ENCODE assay signal across 8 cellular contexts in the genomic region with DNA sequence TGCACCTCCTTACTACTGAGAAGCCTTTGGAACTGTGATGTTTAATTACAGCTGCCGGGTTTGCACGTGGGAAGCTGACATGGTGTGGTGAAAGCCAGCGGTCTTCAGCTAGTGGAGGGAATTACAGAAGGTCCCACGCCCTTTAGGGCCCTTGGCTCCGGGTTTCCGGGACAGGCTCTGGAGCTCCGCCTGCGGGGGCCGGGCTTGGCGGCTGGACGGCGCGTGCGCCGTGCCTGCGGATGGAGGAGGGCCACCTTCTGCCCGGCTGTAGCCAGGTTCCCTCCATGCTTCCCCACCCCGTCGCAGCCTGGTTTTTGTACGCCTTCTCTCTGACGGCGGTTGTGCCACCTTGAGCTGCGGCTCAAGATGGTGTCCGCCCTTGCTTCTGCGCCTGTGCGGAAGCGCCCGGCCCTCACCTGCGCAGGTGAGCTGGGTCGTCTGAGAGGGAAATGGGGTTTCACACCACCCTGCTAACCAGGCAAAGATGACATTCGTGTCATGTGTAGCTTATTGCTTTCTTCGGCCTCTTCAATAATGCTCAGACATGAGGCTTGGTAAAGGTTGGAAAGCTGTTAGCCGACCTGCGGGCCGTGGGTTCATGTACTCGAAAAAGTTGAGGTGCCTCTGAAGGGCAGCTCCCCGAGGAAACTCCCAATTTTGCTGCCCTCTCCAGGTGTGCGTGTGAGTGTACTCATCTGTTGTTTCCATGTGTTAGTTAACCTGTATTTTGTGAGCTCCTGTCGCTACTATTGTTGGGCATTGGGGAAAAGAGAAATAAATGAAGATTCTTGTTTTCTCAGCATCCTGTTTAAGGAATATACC. TPM values are rescaled to one million over a fixed set of nuclear protein-coding genes. Genes with fewer than 3 reads are reported as not detected.
A peak's percentile ranks its signal among the peaks of the same experiment; 100 is the strongest.
DNase-seq lines count a peak whose midpoint lies in the region; FAIRE-seq and TF ChIP-seq lines count a peak whose summit lies in the region.

No MANE protein-coding gene starts in this region.

- H3K14ac ChIP-seq in H1 (ENCODE audit: insufficient read length): no peak overlapping the region

- no peak overlapping the region for H2AK5ac ChIP-seq in H1 (ENCODE audit: low read depth, low read length)

- H2BK120ac ChIP-seq in H1 (replicated peaks; ENCODE audit: low read depth, low read length): no peak overlapping the region

- no peak overlapping the region for H2BK12ac ChIP-seq in H1 (ENCODE audit: low read depth, low read length)

- peak overlapping the region in 1 of 2 experiments; percentile 6; a peak in 1 of 4 replicates for H3K4me2 ChIP-seq in H1 (ENCODE audit: insufficient read depth in 1 of 2, low read depth in 2 of 2, low read length in 2 of 2)

- in situ Hi-C loops in Caki2 (cut with HindIII; ENCODE audit: low pct_unique_long_range_greater_than_20kb, low sequenced_read_pairs): no loop called here

- no peak overlapping the region for H2BK5ac ChIP-seq in H1 (ENCODE audit: low read depth, low read length)

- H3K27ac ChIP-seq in H1 (ENCODE audit: low read depth, low read length): no peak overlapping the region

- peaks cover 0 to 10% of the 10 kb centered on the region in 2 experiments for H4K20me1 ChIP-seq in H1 (replicated peaks in 1 of 2; ENCODE audit: control insufficient read depth in 1 of 2, insufficient read depth in 2 of 2, low read length in 2 of 2)

- H3K9ac ChIP-seq in H1 (replicated peaks in 1 of 4; ENCODE audit: extremely low read depth in 1 of 4, low read depth in 3 of 4, low read length in 3 of 4): no peak overlapping the region

- DNase-seq in Caki2 (ENCODE audit: low read depth) (peak; percentile 62), NCI-H2081 treated with DMSO at 0.1 percent for 48 hours (lab: John Stamatoyannopoulos, UW) (peak; percentile 14), H1 (ENCODE audit: low read depth in 1 of 2, low spot score in 2 of 2) (peak in 1 of 2 experiments; percentile 67), midbrain (lab: John Stamatoyannopoulos, UW) (peak; percentile 45), NCI-H128 (lab: John Stamatoyannopoulos, UW; ENCODE audit: unreplicated experiment) (no peak), SK-N-DZ (ENCODE audit: low spot score) (no peak)
- DNase-seq in activated CD8-positive, alpha-beta memory T cell treated with anti-CD3 and anti-CD28 coated beads for 48 hours (ENCODE audit: low read depth in 2 of 3, low spot score in 2 of 3): peak; percentile 15 to 40 (median 30)
- peak; percentile 35 to 48 for DNase-seq in stimulated activated CD8-positive, alpha-beta memory T cell treated with anti-CD3 and anti-CD28 coated beads, Interleukin-2, amount 100 ng/mL, for 1 hour (ENCODE audit: low read depth in 2 of 2)

- H2BK15ac ChIP-seq in H1 (ENCODE audit: low read length): no peak overlapping the region

- no peak overlapping the region for H2AFZ ChIP-seq in H1 (ENCODE audit: low read length)

- no peaks in the 10 kb centered on the region for H3K79me1 ChIP-seq in H1 (ENCODE audit: low read depth, low read length)

- no peak overlapping the region for H3K23ac ChIP-seq in H1 (ENCODE audit: insufficient read length)

- no peak overlapping the region for H3K4ac ChIP-seq in H1 (replicated peaks; ENCODE audit: insufficient read length, low read depth, low read length)

- POLR2A ChIA-PET in H1 (lab: Charles Lee; ENCODE audit: partially characterized antibody): interaction anchor here (0.7 to 5.1 kb wide), 14 partner anchors 8 to 149 kb away, joined by 3 to 49 read pairs (median 3); a partner anchor contains a TSS

- H3K4me1 ChIP-seq in H1 (replicated peaks in 1 of 4; ENCODE audit: control insufficient read depth in 3 of 4, insufficient read depth in 4 of 4, low read length in 3 of 4): no peaks in the 10 kb centered on the region

- no peaks in the 10 kb centered on the region for H3K9me3 ChIP-seq in H1 (ENCODE audit: insufficient read depth in 2 of 2, low read depth in 1 of 2, low read length in 1 of 2)

- no peak for TF ChIP-seq CTCF in H1 (IDR thresholded peaks at IDR 0.05; ENCODE audit: control extremely low read depth in 1 of 3, insufficient read depth in 1 of 3, low read depth in 1 of 3, low read length in 3 of 3)

- WGBS in H1 (ENCODE audit: extremely low coverage in 1 of 2, insufficient coverage in 1 of 2, insufficient read length in 1 of 2, insufficient replicate concordance in 2 of 2, low coverage in 1 of 2, low lambda C conversion rate in 2 of 2, missing lambda C conversion rate in 1 of 2), 2 experiments: 61% methylated on average over 39 of the region's 39 CpGs; no CpG with 5 or more reads in 1 of the 2 experiments

- H3K27me3 ChIP-seq in H1 (replicated peaks in 1 of 4; ENCODE audit: control insufficient read depth in 3 of 4, extremely low read depth in 1 of 4, insufficient read depth in 3 of 4, low read length in 3 of 4): no peaks in the 10 kb centered on the region

- no peak for TF ChIP-seq EP300 in H1 (IDR thresholded peaks at IDR 0.05; ENCODE audit: borderline replicate concordance in 1 of 2, low read depth in 2 of 2, low read length in 2 of 2)

- H4K91ac ChIP-seq in H1 (replicated peaks; ENCODE audit: insufficient read length, low read length): no peak overlapping the region

- H3K56ac ChIP-seq in H1 (replicated peaks; ENCODE audit: insufficient read length, low read depth, low read length): no peak overlapping the region

- TF ChIP-seq POLR2A in H1 (IDR thresholded peaks at IDR 0.05; ENCODE audit: control extremely low read depth in 1 of 2, low read depth in 2 of 2, low read length in 2 of 2): no peak

- H4K5ac ChIP-seq in H1 (ENCODE audit: insufficient read length, low read depth, low read length): no peak overlapping the region

- H3K18ac ChIP-seq in H1 (ENCODE audit: extremely low read depth, low read length): no peak overlapping the region

- no peak overlapping the region for H2BK20ac ChIP-seq in H1 (ENCODE audit: low read length)

- no peak overlapping the region for H4K8ac ChIP-seq in H1 (ENCODE audit: extremely low read depth, insufficient read depth, low read length)

- no peak for FAIRE-seq in H1 (lab: Jason Lieb, UNC)

- TF ChIP-seq RAD21 in H1 (IDR thresholded peaks at IDR 0.05 in 1 of 2, conservative IDR thresholded peaks at IDR 0.05 in 1 of 2; ENCODE audit: low read depth in 2 of 2, low read length in 2 of 2): no peak

- no peak overlapping the region for H3K4me3 ChIP-seq in H1 (ENCODE audit: extremely low read depth in 1 of 4, insufficient read depth in 2 of 4, low read depth in 3 of 4, low read length in 4 of 4)

- H3K36me3 ChIP-seq in H1 (ENCODE audit: control insufficient read depth in 2 of 4, insufficient read depth in 4 of 4, low read length in 3 of 4): peaks cover 0 to 18% (median 0%) of the 10 kb centered on the region in 4 experiments; a peak in 1 of 8 replicates

- CTCF ChIA-PET in H1 (lab: Charles Lee; ENCODE audit: partially characterized antibody): interaction anchor here (0.5 to 4.7 kb wide), 13 partner anchors 9 to 129 kb away, joined by 3 to 31 read pairs (median 3); a partner anchor contains a TSS

- no peaks in the 10 kb centered on the region; a peak in 1 of 4 replicates for H3K79me2 ChIP-seq in H1 (ENCODE audit: control insufficient read depth in 1 of 2, insufficient read depth in 2 of 2, low read length in 2 of 2)

- H3K23me2 ChIP-seq in H1 (ENCODE audit: low read depth, low read length): no peaks in the 10 kb centered on the region; the same call in 1 of the 2 replicates

TF ChIP-seq in H1, 55 proteins besides CTCF, POLR2A, EP300 and RAD21:
- TF ChIP-seq NANOG (IDR thresholded peaks at IDR 0.05; ENCODE audit: insufficient read depth, low read depth, low read length, poor library complexity, severe bottlenecking) (no peak), YY1 (IDR thresholded peaks at IDR 0.05; ENCODE audit: low read depth, low read length) (peak; percentile 46; the same call in 1 of the 2 replicates), FOSL1 (IDR thresholded peaks at IDR 0.05; ENCODE audit: insufficient read depth, low read depth, low read length) (no peak)
TF ChIP-seq in H1: peak in this region for 1.

RNA-seq across cellular contexts. Expression of a gene that starts 36.6 kb away (rescaled TPM):
- total RNA-seq in Caki2 (2014; rRNA removed; shearing (Covaris generic); ENCODE audit: low replicate concordance): not detected in 2 replicates
- 3.3 and 3.7 TPM in 2 replicates for total RNA-seq in H1 (2021; fragmentation: NEBNext Ultra II Directional; extraction: Animal tissue kit (Norgen Biotek cat#: 25700))
- 2.5 and 2.6 TPM in 2 replicates for polyA plus RNA-seq in H1 (2011; rRNA removed)
- 1.6 TPM for polyA plus RNA-seq in H1 (2011; cell fraction: cytosol; rRNA removed)
- polyA plus RNA-seq in H1 (2011; cell fraction: nucleus; rRNA removed): 3.5 TPM
- polyA plus RNA-seq in H1 (2012, experiment 1 of 2): 1.6 to 1.9 TPM (median 1.7 TPM) in 4 replicates
- polyA plus RNA-seq in H1 (2012, experiment 2 of 2): 1.0 TPM
- polyA plus RNA-seq in H1 (2013, experiment 1 of 2): 1.3 TPM
- 1.5 TPM for polyA plus RNA-seq in H1 (2013, experiment 2 of 2)
- polyA minus RNA-seq in H1 (2011; rRNA and poly(A)+ RNA removed): 7.7 and 9.9 TPM in 2 replicates
- 2.9 TPM for polyA minus RNA-seq in H1 (2011; cell fraction: cytosol; rRNA and poly(A)+ RNA removed)
- polyA minus RNA-seq in H1 (2011; cell fraction: nucleus; rRNA and poly(A)+ RNA removed): 2.4 TPM
- 14.6 and 18.4 TPM in 2 replicates for polyA plus RNA-seq in SK-N-DZ (2014; cell fraction: cytosol; rRNA removed)
- polyA plus RNA-seq in SK-N-DZ (2014; cell fraction: nucleus; rRNA removed): 29.6 and 36.1 TPM in 2 replicates

RNA-seq across cellular contexts. Expression of a gene that starts 38.6 kb away (rescaled TPM):
- 43.8 and 52.2 TPM in 2 replicates for total RNA-seq in Caki2 (2014; rRNA removed; shearing (Covaris generic); ENCODE audit: low replicate concordance)
- 159 and 164 TPM in 2 replicates for total RNA-seq in H1 (2021; fragmentation: NEBNext Ultra II Directional; extraction: Animal tissue kit (Norgen Biotek cat#: 25700))
- 101 and 128 TPM in 2 replicates for polyA plus RNA-seq in H1 (2011; rRNA removed)
- 129 TPM for polyA plus RNA-seq in H1 (2011; cell fraction: cytosol; rRNA removed)
- 112 TPM for polyA plus RNA-seq in H1 (2011; cell fraction: nucleus; rRNA removed)
- 109 to 132 TPM (median 128 TPM) in 4 replicates for polyA plus RNA-seq in H1 (2012, experiment 1 of 2)
- 24.3 TPM for polyA plus RNA-seq in H1 (2012, experiment 2 of 2)
- polyA plus RNA-seq in H1 (2013, experiment 1 of 2): 108 TPM
- polyA plus RNA-seq in H1 (2013, experiment 2 of 2): 102 TPM
- 268 and 387 TPM in 2 replicates for polyA minus RNA-seq in H1 (2011; rRNA and poly(A)+ RNA removed)
- 130 TPM for polyA minus RNA-seq in H1 (2011; cell fraction: cytosol; rRNA and poly(A)+ RNA removed)
- polyA minus RNA-seq in H1 (2011; cell fraction: nucleus; rRNA and poly(A)+ RNA removed): 132 TPM
- polyA plus RNA-seq in SK-N-DZ (2014; cell fraction: cytosol; rRNA removed): 56.2 and 111 TPM in 2 replicates
- polyA plus RNA-seq in SK-N-DZ (2014; cell fraction: nucleus; rRNA removed): 39.4 and 60.0 TPM in 2 replicates

Comparison
In these comparisons a context has a peak if more than half of its experiments do, and no peak if none do; other contexts are left out.
1. DNase-seq: peak in Caki2 (single experiment), NCI-H2081 treated with DMSO at 0.1 percent for 48 hours (single experiment), activated CD8-positive, alpha-beta memory T cell treated with anti-CD3 and anti-CD28 coated beads for 48 hours (3 of 3), midbrain (single experiment) and stimulated activated CD8-positive, alpha-beta memory T cell treated with anti-CD3 and anti-CD28 coated beads, Interleukin-2, amount 100 ng/mL, for 1 hour (2 of 2); none in NCI-H128 (single experiment) and SK-N-DZ (single experiment).